22 cellular contexts compared by ENCODE assay signal in the genomic region with DNA sequence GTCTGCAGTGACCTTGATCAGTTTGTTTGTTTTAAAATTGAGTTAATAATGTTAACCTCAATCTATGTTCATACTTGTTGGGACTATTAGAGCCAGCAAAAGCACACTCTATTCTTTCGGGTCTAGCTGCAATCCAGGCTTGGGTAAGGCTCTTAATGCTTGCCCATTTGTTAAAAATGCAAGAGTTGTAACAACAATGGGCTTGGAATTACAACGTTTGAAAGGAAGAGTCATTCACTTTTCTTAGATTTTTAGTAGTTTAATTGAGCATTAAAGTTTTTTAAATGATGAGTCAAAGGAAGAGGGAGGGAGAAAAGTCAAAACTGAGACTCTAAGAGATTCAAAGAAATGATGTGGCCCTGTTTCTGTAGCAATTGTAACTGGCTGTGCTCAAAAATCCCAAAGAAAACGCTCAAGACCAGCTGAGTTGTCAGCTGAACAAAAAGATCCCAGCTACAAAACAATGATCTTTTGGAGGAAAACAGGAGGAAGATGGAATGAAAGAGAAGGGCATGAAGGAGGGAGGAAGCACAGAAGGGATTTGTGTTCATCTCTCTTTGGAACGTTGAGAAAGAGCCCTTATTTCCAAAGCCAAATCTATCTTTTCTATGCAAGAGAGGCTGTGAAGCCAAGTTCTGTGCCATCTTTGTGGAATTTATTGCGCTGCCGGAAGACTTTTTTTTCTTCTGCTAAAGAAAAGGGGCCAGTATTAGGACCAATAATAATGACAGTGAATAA. TPM values are rescaled to one million over a fixed set of nuclear protein-coding genes. Genes with fewer than 3 reads are reported as not detected.
DNase-seq lines count a peak whose midpoint lies in the region; ATAC-seq and TF ChIP-seq lines count a peak whose summit lies in the region.
"Had no signal": no experiment of that assay in that cellular context is flagged by ENCODE, and none has a peak within 500 bp of the region (broad histone marks: within the 10 kb centered on the region; RNA-seq: fewer than 3 reads in every experiment).

No MANE protein-coding gene starts in this region.

- peak overlapping the region; percentile 27 for H3K4me3 Mint-ChIP-seq in HFFc6
- peak overlapping the region in 4 of 5 experiments; percentile 38 to 68 (median 55) for H3K4me3 Mint-ChIP-seq in brain
- no peak overlapping the region for H3K4me3 Mint-ChIP-seq in CD14-positive monocyte
- H3K4me3 Mint-ChIP-seq in WTC11, result no peak overlapping the region
- H3K4me3 Mint-ChIP-seq: activated naive CD4-positive, alpha-beta T cell treated with anti-CD3 and anti-CD28 coated beads for 36 hours; activated T-cell treated with anti-CD3 and anti-CD28 coated beads, Interleukin-2, amount 50 U/mL, for 72 hours; CD4-positive, CD25-positive, alpha-beta regulatory T cell; stimulated activated effector memory CD8-positive, alpha-beta T cell treated with anti-CD3 and anti-CD28 coated beads, Interleukin-12 subunit alpha, Interleukin-12 subunit beta, amount 100 ng/mL, for 72 hours had no signal

- intact Hi-C loops in CD14-positive monocyte (cut with micrococcal nuclease), result no loop called here

- H3K27me3 Mint-ChIP-seq in HFFc6 (ENCODE audit: insufficient read depth) (peaks cover 4% of the 10 kb centered on the region; the same call in 1 of the 2 replicates), brain (peaks cover 12% of the 10 kb centered on the region), CD14-positive monocyte (ENCODE audit: low read depth in 3 of 3) (peaks cover 20 to 26% (median 24%) of the 10 kb centered on the region in 3 donors), WTC11 (ENCODE audit: low read depth) (peaks cover 98% of the 10 kb centered on the region)

- TF ChIP-seq CTCF in HFFc6 (IDR thresholded peaks at IDR 0.05) (no peak), brain (conservative IDR thresholded peaks at IDR 0.05) (no peak), fibroblast of the aortic adventitia (IDR thresholded peaks at IDR 0.05; ENCODE audit: insufficient read depth, low read length) (no peak), CD14-positive monocyte (IDR thresholded peaks at IDR 0.05) (no peak), WTC11 (IDR thresholded peaks at IDR 0.05) (no peak)

- peak; percentile 29 for DNase-seq in HFFc6
- peak; percentile 36 for DNase-seq in fibroblast of the aortic adventitia (ENCODE audit: low read depth)
- DNase-seq in superior temporal gyrus (ENCODE audit: extremely low spot score), result peak; percentile 83
- no peak for DNase-seq in CD14-positive monocyte (ENCODE audit: low spot score)
- DNase-seq in WTC11 (ENCODE audit: low spot score), result no peak
- DNase-seq: activated CD4-positive, alpha-beta T cell treated with anti-CD3 and anti-CD28 coated beads for 4 hours; activated naive CD4-positive, alpha-beta T cell treated with anti-CD3 and anti-CD28 coated beads for 36 hours; activated T-cell treated with anti-CD3 and anti-CD28 coated beads, Interleukin-2, amount 50 U/mL, for 72 hours; CD4-positive, CD25-positive, alpha-beta regulatory T cell; KG1; mesendoderm; NCI-H1694 treated with DMSO at 0.1 percent for 48 hours; NCI-H524 treated with DMSO at 0.1 percent for 48 hours; occipital lobe; stimulated activated CD4-positive, alpha-beta T cell treated with anti-CD3 and anti-CD28 coated beads, Interleukin-2, amount 100 ng/mL, for 48 hours; T-helper 2 cell had no signal

- no peak overlapping the region for H3K4me3 ChIP-seq in fibroblast of the aortic adventitia (ENCODE audit: low read depth, low read length)
- H3K4me3 ChIP-seq: cardiac muscle cell, SK-N-MC, thoracic aorta had no signal

- H3K4me1 Mint-ChIP-seq in HFFc6 (ENCODE audit: low read depth), result peaks cover 65% of the 10 kb centered on the region
- peaks cover 89% of the 10 kb centered on the region for H3K4me1 Mint-ChIP-seq in brain
- peaks cover 8% of the 10 kb centered on the region for H3K4me1 Mint-ChIP-seq in CD14-positive monocyte
- peaks cover 27% of the 10 kb centered on the region for H3K4me1 Mint-ChIP-seq in WTC11

- ATAC-seq in WTC11 (no peak), HG03460 (IDR thresholded peaks at IDR 0.05; ENCODE audit: unreplicated experiment) (no peak)
- ATAC-seq: activated T-cell treated with anti-CD3 and anti-CD28 coated beads, Interleukin-2, amount 50 U/mL, for 72 hours; stimulated activated effector memory CD8-positive, alpha-beta T cell treated with anti-CD3 and anti-CD28 coated beads, Interleukin-12 subunit alpha, Interleukin-12 subunit beta, amount 100 ng/mL, for 72 hours had no signal

- H3K36me3 Mint-ChIP-seq in HFFc6 (ENCODE audit: low read depth), result peaks cover 3% of the 10 kb centered on the region; the same call in 1 of the 2 replicates
- H3K36me3 Mint-ChIP-seq in brain, result peaks cover 33% of the 10 kb centered on the region
- H3K36me3 Mint-ChIP-seq in CD14-positive monocyte, result peaks cover 0 to 2% of the 10 kb centered on the region in 2 donors
- peaks cover 1% of the 10 kb centered on the region; the same call in 1 of the 2 replicates for H3K36me3 Mint-ChIP-seq in WTC11
- H3K36me3 Mint-ChIP-seq: CD4-positive, CD25-positive, alpha-beta regulatory T cell; stimulated activated effector memory CD8-positive, alpha-beta T cell treated with anti-CD3 and anti-CD28 coated beads, Interleukin-12 subunit alpha, Interleukin-12 subunit beta, amount 100 ng/mL, for 72 hours had no signal

- POLR2A ChIA-PET in WTC11 (lab: Charles Lee), result interaction anchor here (0.6 kb wide), 1 partner anchor 8 kb away, joined by 3 read pairs; no protein-coding TSS in a partner anchor

- CTCF ChIA-PET in WTC11 (lab: Charles Lee), result interaction anchor here (1.2 kb wide), 1 partner anchor 54 kb away, joined by 5 read pairs; no protein-coding TSS in a partner anchor

- peak overlapping the region; percentile 81 for H3K27ac Mint-ChIP-seq in HFFc6
- H3K27ac Mint-ChIP-seq in brain, result peak overlapping the region in 4 of 5 experiments; percentile 37 to 82 (median 74)
- no peak overlapping the region for H3K27ac Mint-ChIP-seq in CD14-positive monocyte
- H3K27ac Mint-ChIP-seq in WTC11, result no peak overlapping the region
- H3K27ac Mint-ChIP-seq: activated naive CD4-positive, alpha-beta T cell treated with anti-CD3 and anti-CD28 coated beads for 36 hours; activated T-cell treated with anti-CD3 and anti-CD28 coated beads, Interleukin-2, amount 50 U/mL, for 72 hours; CD4-positive, CD25-positive, alpha-beta regulatory T cell; stimulated activated effector memory CD8-positive, alpha-beta T cell treated with anti-CD3 and anti-CD28 coated beads, Interleukin-12 subunit alpha, Interleukin-12 subunit beta, amount 100 ng/mL, for 72 hours had no signal

- H3K9me3 Mint-ChIP-seq in HFFc6 (no peaks in the 10 kb centered on the region), brain (no peaks in the 10 kb centered on the region), CD14-positive monocyte (peaks cover 0 to 5% (median 0%) of the 10 kb centered on the region in 7 donors), WTC11 (no peaks in the 10 kb centered on the region)
- H3K9me3 Mint-ChIP-seq: activated naive CD4-positive, alpha-beta T cell treated with anti-CD3 and anti-CD28 coated beads for 36 hours; activated T-cell treated with anti-CD3 and anti-CD28 coated beads, Interleukin-2, amount 50 U/mL, for 72 hours; stimulated activated effector memory CD8-positive, alpha-beta T cell treated with anti-CD3 and anti-CD28 coated beads, Interleukin-12 subunit alpha, Interleukin-12 subunit beta, amount 100 ng/mL, for 72 hours had no signal

TF ChIP-seq in WTC11, 78 proteins besides CTCF, POLR2A, EP300 and RAD21:
- no peak for TF ChIP-seq GABPB1 (CRISPR knock-in tag; IDR thresholded peaks at IDR 0.05)
- TF ChIP-seq CREB1 (CRISPR knock-in tag; IDR thresholded peaks at IDR 0.05), result no peak
- TF ChIP-seq SMAD3 (CRISPR knock-in tag; IDR thresholded peaks at IDR 0.05; ENCODE audit: borderline replicate concordance), result no peak
- TF ChIP-seq JAZF1 (CRISPR knock-in tag; IDR thresholded peaks at IDR 0.05), result no peak
- TF ChIP-seq, protein P1, sequence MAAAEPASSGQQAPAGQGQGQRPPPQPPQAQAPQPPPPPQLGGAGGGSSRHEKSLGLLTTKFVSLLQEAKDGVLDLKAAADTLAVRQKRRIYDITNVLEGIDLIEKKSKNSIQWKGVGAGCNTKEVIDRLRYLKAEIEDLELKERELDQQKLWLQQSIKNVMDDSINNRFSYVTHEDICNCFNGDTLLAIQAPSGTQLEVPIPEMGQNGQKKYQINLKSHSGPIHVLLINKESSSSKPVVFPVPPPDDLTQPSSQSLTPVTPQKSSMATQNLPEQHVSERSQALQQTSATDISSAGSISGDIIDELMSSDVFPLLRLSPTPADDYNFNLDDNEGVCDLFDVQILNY (CRISPR knock-in tag; IDR thresholded peaks at IDR 0.05), result no peak
TF ChIP-seq in WTC11: peak in this region for 0.

RNA-seq across cellular contexts. Expression of a gene that starts 5.5 kb away (rescaled TPM):
- total RNA-seq in HFFc6 (2021; fragmentation: NEBNext Ultra II Directional; extraction: Animal tissue kit (Norgen Biotek cat#: 25700)), result 10 to 100 TPM; 28.4 to 36.4 (median 32.0) TPM
- 188 TPM for polyA plus RNA-seq in brain (ENCODE audit: insufficient read depth, low read depth, low replicate concordance)
- total RNA-seq in fibroblast of the aortic adventitia (ENCODE audit: low replicate concordance), result 18.0 and 22.8 TPM in 2 replicates
- 1 to 10 TPM in 1 of 2 donors, under 1 TPM in 1; 0.61 to 1.3 TPM for polyA plus RNA-seq in CD14-positive monocyte
- total RNA-seq in WTC11 (2021), result 4.6 to 6.3 TPM (median 4.9 TPM) in 3 replicates

Comparison
In these comparisons a context has a peak if more than half of its experiments do, and no peak if none do; other contexts are left out.
1. DNase-seq: peak in HFFc6 (single experiment), fibroblast of the aortic adventitia (single experiment) and superior temporal gyrus (single experiment); none in CD14-positive monocyte (single experiment) and WTC11 (single experiment).
2. H3K27ac Mint-ChIP-seq: peak in HFFc6 (single experiment) and brain (4 of 5); none in CD14-positive monocyte (0 of 7) and WTC11 (single experiment).
3. H3K4me3 Mint-ChIP-seq: peak in HFFc6 (single experiment) and brain (4 of 5); none in CD14-positive monocyte (0 of 2) and WTC11 (single experiment).